Comparison of ENCODE assay signal across 1 cellular context in the genomic region with DNA sequence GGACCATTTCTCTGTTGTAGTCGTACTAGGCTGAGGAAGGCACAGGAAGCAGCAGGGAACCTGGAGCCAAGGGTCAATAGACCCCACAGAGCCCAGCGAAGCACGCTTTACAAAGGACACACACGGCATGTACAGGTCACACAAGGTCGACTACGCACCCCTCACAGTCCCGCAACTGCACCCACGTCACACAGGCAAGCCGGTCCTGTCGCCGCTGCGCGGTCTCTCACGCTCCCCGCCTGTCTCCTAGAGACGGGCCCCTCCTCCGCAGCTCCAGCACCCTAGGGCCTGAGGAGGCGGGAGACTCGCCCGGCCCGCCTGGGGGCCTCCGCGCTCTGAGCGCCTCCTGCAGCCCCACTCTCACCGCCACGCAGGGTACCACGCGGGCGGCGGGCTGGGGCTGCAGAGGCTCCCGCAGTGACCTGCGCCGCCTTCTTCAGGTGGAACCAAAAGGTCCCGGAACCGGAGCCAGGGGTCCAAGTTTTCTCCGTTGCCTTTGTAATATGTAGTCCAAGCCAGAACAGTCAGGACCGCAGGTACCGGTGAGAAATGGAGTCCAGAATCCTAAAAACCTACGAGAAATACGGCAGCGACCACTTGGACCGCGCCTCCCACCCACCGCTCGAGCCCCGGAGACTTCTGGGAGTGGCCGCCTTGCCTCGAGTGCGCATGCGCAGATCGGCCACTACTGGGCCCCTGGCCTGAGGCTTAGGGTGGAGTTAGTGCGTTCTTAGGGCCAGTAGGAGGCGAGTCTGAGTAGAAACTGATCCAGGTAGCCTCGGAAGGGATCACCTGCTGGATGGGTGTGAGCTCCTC.
TF ChIP-seq lines count a peak whose summit lies in the region.

A gene (minus strand): TSS at position 651 of the 816 bp plus-strand sequence. CDS start 8,143 bp downstream, outside the sequence.

TF ChIP-seq in HepG2, 621 proteins besides CTCF, POLR2A, EP300 and RAD21 (continued from another document):
- no peak for TF ChIP-seq CBX5 (CRISPR knock-in tag; IDR thresholded peaks at IDR 0.05; ENCODE audit: borderline replicate concordance)
- TF ChIP-seq, protein P1, sequence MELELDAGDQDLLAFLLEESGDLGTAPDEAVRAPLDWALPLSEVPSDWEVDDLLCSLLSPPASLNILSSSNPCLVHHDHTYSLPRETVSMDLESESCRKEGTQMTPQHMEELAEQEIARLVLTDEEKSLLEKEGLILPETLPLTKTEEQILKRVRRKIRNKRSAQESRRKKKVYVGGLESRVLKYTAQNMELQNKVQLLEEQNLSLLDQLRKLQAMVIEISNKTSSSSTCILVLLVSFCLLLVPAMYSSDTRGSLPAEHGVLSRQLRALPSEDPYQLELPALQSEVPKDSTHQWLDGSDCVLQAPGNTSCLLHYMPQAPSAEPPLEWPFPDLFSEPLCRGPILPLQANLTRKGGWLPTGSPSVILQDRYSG (CRISPR knock-in tag; IDR thresholded peaks at IDR 0.05): no peak
- TF ChIP-seq ZNF335 (CRISPR knock-in tag; IDR thresholded peaks at IDR 0.05): no peak
- TF ChIP-seq ZNF44 (CRISPR knock-in tag; IDR thresholded peaks at IDR 0.05): no peak
- no peak for TF ChIP-seq HMG20A (CRISPR knock-in tag; IDR thresholded peaks at IDR 0.05; ENCODE audit: borderline replicate concordance)
- TF ChIP-seq, protein P2, sequence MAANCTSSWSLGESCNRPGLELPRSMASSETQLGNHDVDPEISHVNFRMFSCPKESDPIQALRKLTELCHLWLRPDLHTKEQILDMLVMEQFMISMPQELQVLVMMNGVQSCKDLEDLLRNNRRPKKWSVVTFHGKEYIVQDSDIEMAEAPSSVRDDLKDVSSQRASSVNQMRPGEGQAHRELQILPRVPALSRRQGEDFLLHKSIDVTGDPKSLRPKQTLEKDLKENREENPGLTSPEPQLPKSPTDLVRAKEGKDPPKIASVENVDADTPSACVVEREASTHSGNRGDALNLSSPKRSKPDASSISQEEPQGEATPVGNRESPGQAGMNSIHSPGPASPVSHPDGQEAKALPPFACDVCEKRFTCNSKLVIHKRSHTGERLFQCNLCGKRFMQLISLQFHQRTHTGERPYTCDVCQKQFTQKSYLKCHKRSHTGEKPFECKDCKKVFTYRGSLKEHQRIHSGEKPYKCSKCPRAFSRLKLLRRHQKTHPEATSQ (CRISPR knock-in tag; IDR thresholded peaks at IDR 0.05; ENCODE audit: borderline replicate concordance): no peak
- TF ChIP-seq SRF (IDR thresholded peaks at IDR 0.05; ENCODE audit: low read depth, low read length): no peak
- no peak for TF ChIP-seq NR3C1 (CRISPR knock-in tag; IDR thresholded peaks at IDR 0.05)
- no peak for TF ChIP-seq MIXL1 (CRISPR knock-in tag; IDR thresholded peaks at IDR 0.05)
- TF ChIP-seq, protein P3, sequence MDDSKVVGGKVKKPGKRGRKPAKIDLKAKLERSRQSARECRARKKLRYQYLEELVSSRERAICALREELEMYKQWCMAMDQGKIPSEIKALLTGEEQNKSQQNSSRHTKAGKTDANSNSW (CRISPR knock-in tag; IDR thresholded peaks at IDR 0.05; ENCODE audit: borderline replicate concordance): no peak
- no peak for TF ChIP-seq ZNF251 (CRISPR knock-in tag; IDR thresholded peaks at IDR 0.05)
- TF ChIP-seq ZNF749 (CRISPR knock-in tag; IDR thresholded peaks at IDR 0.05; ENCODE audit: borderline replicate concordance): no peak
- TF ChIP-seq NR2C2 (CRISPR knock-in tag; IDR thresholded peaks at IDR 0.05; ENCODE audit: borderline replicate concordance): peak; percentile 36; the same call in 1 of the 2 replicates
- TF ChIP-seq ZNF510 (CRISPR knock-in tag; IDR thresholded peaks at IDR 0.05; ENCODE audit: low read depth): 0 out of 2 replicates have a peak, but pooled peaks have one; percentile 44
- TF ChIP-seq DNMT3B (CRISPR knock-in tag; conservative IDR thresholded peaks at IDR 0.05): peak; percentile 16; the same call in 1 of the 2 replicates
- TF ChIP-seq NFKBIZ (CRISPR knock-in tag; IDR thresholded peaks at IDR 0.05): no peak
- TF ChIP-seq HMGA1 (CRISPR knock-in tag; conservative IDR thresholded peaks at IDR 0.05): no peak
- no peak for TF ChIP-seq ZNF891 (CRISPR knock-in tag; IDR thresholded peaks at IDR 0.05)
- no peak for TF ChIP-seq MBD4 (IDR thresholded peaks at IDR 0.05; ENCODE audit: borderline replicate concordance, low read length)
- peak; percentile 57; the same call in 1 of the 2 replicates for TF ChIP-seq SALL1 (CRISPR knock-in tag; IDR thresholded peaks at IDR 0.05)
- no peak for TF ChIP-seq ZNF180 (CRISPR knock-in tag; IDR thresholded peaks at IDR 0.05; ENCODE audit: borderline replicate concordance, low read depth)
- TF ChIP-seq, protein P4, sequence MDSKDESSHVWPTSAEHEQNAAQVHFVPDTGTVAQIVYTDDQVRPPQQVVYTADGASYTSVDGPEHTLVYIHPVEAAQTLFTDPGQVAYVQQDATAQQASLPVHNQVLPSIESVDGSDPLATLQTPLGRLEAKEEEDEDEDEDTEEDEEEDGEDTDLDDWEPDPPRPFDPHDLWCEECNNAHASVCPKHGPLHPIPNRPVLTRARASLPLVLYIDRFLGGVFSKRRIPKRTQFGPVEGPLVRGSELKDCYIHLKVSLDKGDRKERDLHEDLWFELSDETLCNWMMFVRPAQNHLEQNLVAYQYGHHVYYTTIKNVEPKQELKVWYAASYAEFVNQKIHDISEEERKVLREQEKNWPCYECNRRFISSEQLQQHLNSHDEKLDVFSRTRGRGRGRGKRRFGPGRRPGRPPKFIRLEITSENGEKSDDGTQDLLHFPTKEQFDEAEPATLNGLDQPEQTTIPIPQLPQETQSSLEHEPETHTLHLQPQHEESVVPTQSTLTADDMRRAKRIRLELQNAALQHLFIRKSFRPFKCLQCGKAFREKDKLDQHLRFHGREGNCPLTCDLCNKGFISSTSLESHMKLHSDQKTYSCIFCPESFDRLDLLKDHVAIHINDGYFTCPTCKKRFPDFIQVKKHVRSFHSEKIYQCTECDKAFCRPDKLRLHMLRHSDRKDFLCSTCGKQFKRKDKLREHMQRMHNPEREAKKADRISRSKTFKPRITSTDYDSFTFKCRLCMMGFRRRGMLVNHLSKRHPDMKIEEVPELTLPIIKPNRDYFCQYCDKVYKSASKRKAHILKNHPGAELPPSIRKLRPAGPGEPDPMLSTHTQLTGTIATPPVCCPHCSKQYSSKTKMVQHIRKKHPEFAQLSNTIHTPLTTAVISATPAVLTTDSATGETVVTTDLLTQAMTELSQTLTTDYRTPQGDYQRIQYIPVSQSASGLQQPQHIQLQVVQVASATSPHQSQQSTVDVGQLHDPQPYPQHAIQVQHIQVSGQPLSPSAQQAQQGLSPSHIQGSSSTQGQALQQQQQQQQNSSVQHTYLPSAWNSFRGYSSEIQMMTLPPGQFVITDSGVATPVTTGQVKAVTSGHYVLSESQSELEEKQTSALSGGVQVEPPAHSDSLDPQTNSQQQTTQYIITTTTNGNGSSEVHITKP (CRISPR knock-in tag; IDR thresholded peaks at IDR 0.05; ENCODE audit: low read depth): no peak
- no peak for TF ChIP-seq TBL1XR1 (IDR thresholded peaks at IDR 0.05; ENCODE audit: borderline replicate concordance, low read length, partially characterized antibody)
- TF ChIP-seq HDAC1 (CRISPR knock-in tag; IDR thresholded peaks at IDR 0.05): peak; percentile 44; the same call in 1 of the 2 replicates
- TF ChIP-seq SMAD1 (CRISPR knock-in tag; IDR thresholded peaks at IDR 0.05; ENCODE audit: borderline replicate concordance, low read depth): no peak
- peak; percentile 63; the same call in 1 of the 2 replicates for TF ChIP-seq SAFB2 (CRISPR knock-in tag; IDR thresholded peaks at IDR 0.05; ENCODE audit: borderline replicate concordance, low read depth)
- no peak for TF ChIP-seq RFX5 (IDR thresholded peaks at IDR 0.05; ENCODE audit: low read depth, low read length)
- TF ChIP-seq, protein P5, sequence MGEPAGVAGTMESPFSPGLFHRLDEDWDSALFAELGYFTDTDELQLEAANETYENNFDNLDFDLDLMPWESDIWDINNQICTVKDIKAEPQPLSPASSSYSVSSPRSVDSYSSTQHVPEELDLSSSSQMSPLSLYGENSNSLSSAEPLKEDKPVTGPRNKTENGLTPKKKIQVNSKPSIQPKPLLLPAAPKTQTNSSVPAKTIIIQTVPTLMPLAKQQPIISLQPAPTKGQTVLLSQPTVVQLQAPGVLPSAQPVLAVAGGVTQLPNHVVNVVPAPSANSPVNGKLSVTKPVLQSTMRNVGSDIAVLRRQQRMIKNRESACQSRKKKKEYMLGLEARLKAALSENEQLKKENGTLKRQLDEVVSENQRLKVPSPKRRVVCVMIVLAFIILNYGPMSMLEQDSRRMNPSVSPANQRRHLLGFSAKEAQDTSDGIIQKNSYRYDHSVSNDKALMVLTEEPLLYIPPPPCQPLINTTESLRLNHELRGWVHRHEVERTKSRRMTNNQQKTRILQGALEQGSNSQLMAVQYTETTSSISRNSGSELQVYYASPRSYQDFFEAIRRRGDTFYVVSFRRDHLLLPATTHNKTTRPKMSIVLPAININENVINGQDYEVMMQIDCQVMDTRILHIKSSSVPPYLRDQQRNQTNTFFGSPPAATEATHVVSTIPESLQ (CRISPR knock-in tag; conservative IDR thresholded peaks at IDR 0.05): no peak
- TF ChIP-seq LCORL (IDR thresholded peaks at IDR 0.05): no peak
- TF ChIP-seq LCORL (CRISPR knock-in tag; IDR thresholded peaks at IDR 0.05): no peak
- TF ChIP-seq ZNF709 (CRISPR knock-in tag; IDR thresholded peaks at IDR 0.05): no peak
- TF ChIP-seq CHD4 (IDR thresholded peaks at IDR 0.05; ENCODE audit: borderline replicate concordance, low read length): no peak
- TF ChIP-seq KLF11 (CRISPR knock-in tag; IDR thresholded peaks at IDR 0.05): no peak
- TF ChIP-seq KDM5B (CRISPR knock-in tag; IDR thresholded peaks at IDR 0.05; ENCODE audit: borderline replicate concordance): peak; percentile 65; the same call in 1 of the 2 replicates
- TF ChIP-seq ZNF101 (CRISPR knock-in tag; IDR thresholded peaks at IDR 0.05; ENCODE audit: borderline replicate concordance, low read depth): no peak
- TF ChIP-seq ZNF768 (CRISPR knock-in tag; IDR thresholded peaks at IDR 0.05): peak; percentile 54; the same call in 1 of the 2 replicates
